ENCODE assay signal across 22 cellular contexts in genomic region chr7:12231097-12231496, GRCh38.
"Had no signal": no experiment of that assay in that cellular context is flagged by ENCODE, and none has a peak within 500 bp of the region (broad histone marks: within the 10 kb centered on the region; RNA-seq: fewer than 3 reads in every experiment).

No MANE protein-coding gene starts in this region.

- H3K9me3 ChIP-seq: SJSA1 had no signal

- DNase-seq: Kasumi-1, MM.1S, NCI-H1092 treated with DMSO at 0.1 percent for 48 hours, NCI-H1436, NCI-H1694 treated with DMSO at 0.1 percent for 48 hours, NCI-H1930, NCI-H2081, NCI-H2107, NCI-H2227 treated with DMSO at 0.1 percent for 48 hours, NCI-H510A, NCI-H524 treated with DMSO at 0.1 percent for 48 hours, NCI-H69, NCI-H774, Right ventricle myocardium superior, RPMI8226, SIG-M5, SW 1271 had no signal

- H3K27me3 ChIP-seq: SJSA1 had no signal

- ATAC-seq: K562 had no signal

- H3K4me3 ChIP-seq: K562, SJSA1, SK-N-MC had no signal

- H3K4me1 ChIP-seq: SJSA1 had no signal

- H3K27ac ChIP-seq: HL-60, KMS-11, SJSA1, SK-N-MC had no signal
